In genomic region chr18:697012-697411, GRCh38 we compare ENCODE assay signal across 9 cellular contexts.
"Had no signal": no experiment of that assay in that cellular context is flagged by ENCODE, and none has a peak within 500 bp of the region (broad histone marks: within the 10 kb centered on the region; RNA-seq: fewer than 3 reads in every experiment).

No MANE protein-coding gene starts in this region.

- FAIRE-seq: H1, H54, HTR-8/SVneo had no signal

- H3K4me2 ChIP-seq: GM23338 had no signal

- DNase-seq: H9, HCEC 1CT, HFFc6, Kasumi-1, KG1 had no signal

- H2AFZ ChIP-seq: GM23338 had no signal

- H3K4me3 ChIP-seq: GM23338 had no signal
